1 cellular context compared by ENCODE assay signal in genomic region chr14:42665083-42665482, GRCh38.
TF ChIP-seq lines count a peak whose summit lies in the region.

No MANE protein-coding gene starts in this region.

TF ChIP-seq in WTC11, 78 proteins besides CTCF, POLR2A, EP300 and RAD21 (continued from another document):
- TF ChIP-seq E2F1 (CRISPR knock-in tag; IDR thresholded peaks at IDR 0.05) (no peak), ZNF263 (CRISPR knock-in tag; IDR thresholded peaks at IDR 0.05; ENCODE audit: low read depth) (no peak), ZNF671 (CRISPR knock-in tag; IDR thresholded peaks at IDR 0.05) (no peak)
- TF ChIP-seq, protein P1, sequence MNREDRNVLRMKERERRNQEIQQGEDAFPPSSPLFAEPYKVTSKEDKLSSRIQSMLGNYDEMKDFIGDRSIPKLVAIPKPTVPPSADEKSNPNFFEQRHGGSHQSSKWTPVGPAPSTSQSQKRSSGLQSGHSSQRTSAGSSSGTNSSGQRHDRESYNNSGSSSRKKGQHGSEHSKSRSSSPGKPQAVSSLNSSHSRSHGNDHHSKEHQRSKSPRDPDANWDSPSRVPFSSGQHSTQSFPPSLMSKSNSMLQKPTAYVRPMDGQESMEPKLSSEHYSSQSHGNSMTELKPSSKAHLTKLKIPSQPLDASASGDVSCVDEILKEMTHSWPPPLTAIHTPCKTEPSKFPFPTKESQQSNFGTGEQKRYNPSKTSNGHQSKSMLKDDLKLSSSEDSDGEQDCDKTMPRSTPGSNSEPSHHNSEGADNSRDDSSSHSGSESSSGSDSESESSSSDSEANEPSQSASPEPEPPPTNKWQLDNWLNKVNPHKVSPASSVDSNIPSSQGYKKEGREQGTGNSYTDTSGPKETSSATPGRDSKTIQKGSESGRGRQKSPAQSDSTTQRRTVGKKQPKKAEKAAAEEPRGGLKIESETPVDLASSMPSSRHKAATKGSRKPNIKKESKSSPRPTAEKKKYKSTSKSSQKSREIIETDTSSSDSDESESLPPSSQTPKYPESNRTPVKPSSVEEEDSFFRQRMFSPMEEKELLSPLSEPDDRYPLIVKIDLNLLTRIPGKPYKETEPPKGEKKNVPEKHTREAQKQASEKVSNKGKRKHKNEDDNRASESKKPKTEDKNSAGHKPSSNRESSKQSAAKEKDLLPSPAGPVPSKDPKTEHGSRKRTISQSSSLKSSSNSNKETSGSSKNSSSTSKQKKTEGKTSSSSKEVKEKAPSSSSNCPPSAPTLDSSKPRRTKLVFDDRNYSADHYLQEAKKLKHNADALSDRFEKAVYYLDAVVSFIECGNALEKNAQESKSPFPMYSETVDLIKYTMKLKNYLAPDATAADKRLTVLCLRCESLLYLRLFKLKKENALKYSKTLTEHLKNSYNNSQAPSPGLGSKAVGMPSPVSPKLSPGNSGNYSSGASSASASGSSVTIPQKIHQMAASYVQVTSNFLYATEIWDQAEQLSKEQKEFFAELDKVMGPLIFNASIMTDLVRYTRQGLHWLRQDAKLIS (CRISPR knock-in tag; IDR thresholded peaks at IDR 0.05; ENCODE audit: borderline replicate concordance): no peak
